Comparison of ENCODE assay signal across 17 cellular contexts in the genomic region with DNA sequence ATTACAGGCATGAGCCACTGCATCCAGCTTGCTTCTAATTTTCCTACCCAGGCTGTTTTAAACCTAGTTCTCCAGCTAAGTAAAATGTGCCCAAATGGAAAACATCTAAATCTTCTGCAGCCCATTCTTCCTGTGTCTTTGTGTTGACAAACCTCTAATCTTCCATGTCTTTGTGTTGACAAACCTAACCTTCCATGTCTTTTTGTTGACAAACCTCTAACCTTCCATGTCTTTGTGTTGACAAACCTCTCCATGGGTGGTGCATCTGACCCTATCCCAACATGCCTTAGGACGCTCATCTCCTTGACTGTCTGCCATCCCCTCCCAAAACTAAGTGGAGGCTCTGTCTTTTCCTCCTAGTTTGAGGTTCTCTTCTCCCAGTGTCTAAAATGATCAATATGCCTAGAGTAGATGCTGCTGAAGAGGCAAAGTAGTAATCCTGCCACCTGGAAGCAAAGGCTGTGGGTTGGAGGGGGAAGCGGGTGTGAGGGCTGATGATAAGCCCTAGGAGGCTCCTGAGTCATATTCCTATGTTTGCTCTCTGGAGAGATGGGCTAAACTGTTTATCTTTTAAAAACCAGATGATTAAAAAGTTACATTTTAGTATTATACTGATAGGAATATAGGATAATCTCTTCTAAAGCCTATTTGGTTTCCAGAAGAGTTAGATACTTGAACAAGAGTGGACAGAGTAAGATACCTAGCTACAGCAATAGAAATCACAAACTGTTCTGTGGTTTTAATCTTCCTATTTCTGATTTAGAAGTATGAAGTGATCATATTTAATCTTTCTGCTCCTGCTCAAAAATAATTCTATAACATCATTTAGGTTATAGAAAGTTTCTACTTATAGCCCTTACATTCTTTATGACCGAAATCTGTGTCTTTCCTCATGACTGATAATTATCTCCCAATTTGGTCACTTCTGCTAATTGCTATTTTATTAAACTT. TPM values are rescaled to one million over a fixed set of nuclear protein-coding genes. Genes with fewer than 3 reads are reported as not detected.
DNase-seq lines count a peak whose midpoint lies in the region; ATAC-seq and TF ChIP-seq lines count a peak whose summit lies in the region.
"Had no signal": no experiment of that assay in that cellular context is flagged by ENCODE, and none has a peak within 500 bp of the region (broad histone marks: within the 10 kb centered on the region; RNA-seq: fewer than 3 reads in every experiment).

No MANE protein-coding gene starts in this region.

- H3K27me3 Mint-ChIP-seq in CD4-positive, CD25-positive, alpha-beta regulatory T cell: no peaks in the 10 kb centered on the region
- no peaks in the 10 kb centered on the region for H3K27me3 Mint-ChIP-seq in activated T-helper 2 cell treated with anti-CD3 and anti-CD28 coated beads, Interferon-gamma antibody, Interleukin-2, Interleukin-4, amounts not matched to agents 10 μg/mL and 5 μg/mL and 100 μg/mL, durations not matched to agents 14 hours and 24 hours and 36 hours (ENCODE audit: low read depth)
- no peaks in the 10 kb centered on the region for H3K27me3 Mint-ChIP-seq in nephron progenitor cell (ENCODE audit: low read depth, poor library complexity)
- H3K27me3 Mint-ChIP-seq: T-cell had no signal

- no peaks in the 10 kb centered on the region for H3K4me1 ChIP-seq in CD4-positive, CD25-positive, alpha-beta regulatory T cell (ENCODE audit: control insufficient read depth, insufficient read depth, low read length, poor library complexity, severe bottlenecking)
- H3K4me1 ChIP-seq in HUES48 (ENCODE audit: control insufficient read depth, insufficient read depth, low read length) (no peaks in the 10 kb centered on the region), BE2C (peaks cover 10% of the 10 kb centered on the region)

- H3K9ac ChIP-seq in HUES48 (ENCODE audit: low read depth, low read length): no peak overlapping the region

- peaks cover 5 to 11% (median 8%) of the 10 kb centered on the region in 4 donors for H3K4me1 Mint-ChIP-seq in CD4-positive, CD25-positive, alpha-beta regulatory T cell
- peaks cover 33% of the 10 kb centered on the region for H3K4me1 Mint-ChIP-seq in activated T-helper 2 cell treated with anti-CD3 and anti-CD28 coated beads, Interferon-gamma antibody, Interleukin-2, Interleukin-4, amounts not matched to agents 10 μg/mL and 5 μg/mL and 100 μg/mL, durations not matched to agents 14 hours and 24 hours and 36 hours (ENCODE audit: low read depth)
- H3K4me1 Mint-ChIP-seq in nephron progenitor cell: peaks cover 29% of the 10 kb centered on the region

- no peaks in the 10 kb centered on the region for H3K27me3 ChIP-seq in CD4-positive, CD25-positive, alpha-beta regulatory T cell (ENCODE audit: control insufficient read depth, insufficient read depth, low read length)
- H3K27me3 ChIP-seq in HUES48 (ENCODE audit: control insufficient read depth, insufficient read depth, low read length) (no peaks in the 10 kb centered on the region), BE2C (no peaks in the 10 kb centered on the region)
- H3K27me3 ChIP-seq: esophagus squamous epithelium, left lung, right atrium auricular region, testis had no signal

- no peaks in the 10 kb centered on the region for H3K9me3 ChIP-seq in CD4-positive, CD25-positive, alpha-beta regulatory T cell (ENCODE audit: control insufficient read depth in 2 of 2, low read length in 2 of 2)
- H3K9me3 ChIP-seq in HUES48 (ENCODE audit: control insufficient read depth, insufficient read depth, low read length) (no peaks in the 10 kb centered on the region), BE2C (no peaks in the 10 kb centered on the region)
- H3K9me3 ChIP-seq: esophagus squamous epithelium, left lung, right atrium auricular region, testis had no signal

- no peak overlapping the region for H3K4me3 ChIP-seq in CD4-positive, CD25-positive, alpha-beta regulatory T cell (ENCODE audit: low read depth, low read length)
- H3K4me3 ChIP-seq in HUES48 (ENCODE audit: low read depth, low read length) (no peak overlapping the region), BE2C (ENCODE audit: low read depth, low read length) (no peak overlapping the region)
- H3K4me3 ChIP-seq: esophagus squamous epithelium, left lung, right atrium auricular region, testis had no signal

- H3K27ac ChIP-seq in CD4-positive, CD25-positive, alpha-beta regulatory T cell (ENCODE audit: insufficient read depth, low read length, poor library complexity, severe bottlenecking): no peak overlapping the region
- peak overlapping the region; percentile 44 for H3K27ac ChIP-seq in HUES48 (ENCODE audit: low read depth, low read length)
- H3K27ac ChIP-seq: esophagus squamous epithelium, left lung, right atrium auricular region, testis had no signal

- H3K4me3 Mint-ChIP-seq in CD4-positive, CD25-positive, alpha-beta regulatory T cell: peak overlapping the region in 2 of 4 donors; percentile 16 to 39
- no peak overlapping the region for H3K4me3 Mint-ChIP-seq in activated T-helper 2 cell treated with anti-CD3 and anti-CD28 coated beads, Interferon-gamma antibody, Interleukin-2, Interleukin-4, amounts not matched to agents 10 μg/mL and 5 μg/mL and 100 μg/mL, durations not matched to agents 14 hours and 24 hours and 36 hours (ENCODE audit: low read depth)
- H3K4me3 Mint-ChIP-seq in nephron progenitor cell: no peak overlapping the region
- H3K4me3 Mint-ChIP-seq: T-cell had no signal

- H3K36me3 ChIP-seq in CD4-positive, CD25-positive, alpha-beta regulatory T cell (ENCODE audit: control insufficient read depth, insufficient read depth, low read length): peaks cover 8% of the 10 kb centered on the region
- H3K36me3 ChIP-seq in HUES48 (ENCODE audit: control insufficient read depth, insufficient read depth, low read length): peaks cover 90% of the 10 kb centered on the region
- peaks cover 31% of the 10 kb centered on the region for H3K36me3 ChIP-seq in BE2C

- intact Hi-C loops in activated T-helper 2 cell treated with anti-CD3 and anti-CD28 coated beads, Interferon-gamma antibody, Interleukin-2, Interleukin-4, amounts not matched to agents 10 μg/mL and 5 μg/mL and 100 μg/mL, durations not matched to agents 14 hours and 24 hours and 36 hours (cut with micrococcal nuclease): no loop called here
- intact Hi-C loops in head of caudate nucleus (cut with DNase I): loop anchor here (5.0 kb wide), 1 partner anchor 92 kb away; the partner anchor contains the start of gene FADS3

- TF ChIP-seq CTCF in nephron progenitor cell (IDR thresholded peaks at IDR 0.05) (no peak), BE2C (IDR thresholded peaks at IDR 0.05; ENCODE audit: low read depth, low read length) (no peak)

- ATAC-seq in CD4-positive, CD25-positive, alpha-beta regulatory T cell (ENCODE audit: low read depth in 2 of 2): no peak
- ATAC-seq: left lung, T-cell had no signal

- DNase-seq in CD4-positive, CD25-positive, alpha-beta regulatory T cell: no peak
- DNase-seq in activated T-helper 2 cell treated with anti-CD3 and anti-CD28 coated beads, Interferon-gamma antibody, Interleukin-2, Interleukin-4, amounts not matched to agents 10 μg/mL and 5 μg/mL and 100 μg/mL, durations not matched to agents 14 hours and 24 hours and 36 hours (ENCODE audit: low spot score): no peak
- DNase-seq in nephron progenitor cell (no peak), MV-4-11 (lab: John Stamatoyannopoulos, UW) (no peak), BE2C (no peak), head of caudate nucleus (no peak)
- DNase-seq: activated CD4-positive, CD25-positive, alpha-beta regulatory T cell; amygdala; esophagus squamous epithelium; Kasumi-1; left lung; NCI-H1092 treated with DMSO at 0.1 percent for 48 hours; SHP77 treated with DMSO at 0.1 percent for 48 hours; T-cell; testis had no signal

- H3K9me3 Mint-ChIP-seq in CD4-positive, CD25-positive, alpha-beta regulatory T cell: no peaks in the 10 kb centered on the region
- H3K9me3 Mint-ChIP-seq in activated T-helper 2 cell treated with anti-CD3 and anti-CD28 coated beads, Interferon-gamma antibody, Interleukin-2, Interleukin-4, amounts not matched to agents 10 μg/mL and 5 μg/mL and 100 μg/mL, durations not matched to agents 14 hours and 24 hours and 36 hours: no peaks in the 10 kb centered on the region
- no peaks in the 10 kb centered on the region for H3K9me3 Mint-ChIP-seq in nephron progenitor cell
- H3K9me3 Mint-ChIP-seq: T-cell had no signal

- peak overlapping the region in 2 of 3 donors; percentile 43 to 58 for H3K27ac Mint-ChIP-seq in CD4-positive, CD25-positive, alpha-beta regulatory T cell
- H3K27ac Mint-ChIP-seq in activated T-helper 2 cell treated with anti-CD3 and anti-CD28 coated beads, Interferon-gamma antibody, Interleukin-2, Interleukin-4, amounts not matched to agents 10 μg/mL and 5 μg/mL and 100 μg/mL, durations not matched to agents 14 hours and 24 hours and 36 hours: peak overlapping the region; percentile 36
- peak overlapping the region; percentile 92 for H3K27ac Mint-ChIP-seq in nephron progenitor cell
- H3K27ac Mint-ChIP-seq: T-cell had no signal

- H3K36me3 Mint-ChIP-seq in CD4-positive, CD25-positive, alpha-beta regulatory T cell: peaks cover 22% of the 10 kb centered on the region
- H3K36me3 Mint-ChIP-seq in activated T-helper 2 cell treated with anti-CD3 and anti-CD28 coated beads, Interferon-gamma antibody, Interleukin-2, Interleukin-4, amounts not matched to agents 10 μg/mL and 5 μg/mL and 100 μg/mL, durations not matched to agents 14 hours and 24 hours and 36 hours (ENCODE audit: low read depth): peaks cover 83% of the 10 kb centered on the region
- H3K36me3 Mint-ChIP-seq in nephron progenitor cell (ENCODE audit: low read depth): peaks cover 73% of the 10 kb centered on the region

RNA-seq across cellular contexts. Expression of gene FEN1, which starts 7.9 kb away (rescaled TPM):
- 13.2 TPM for total RNA-seq in CD4-positive, CD25-positive, alpha-beta regulatory T cell
- 10 to 100 TPM; 19.4 to 24.5 (median 22.2) TPM for polyA plus RNA-seq in CD4-positive, CD25-positive, alpha-beta regulatory T cell
- 130 and 131 TPM in 2 replicates for total RNA-seq in activated T-helper 2 cell treated with anti-CD3 and anti-CD28 coated beads, Interferon-gamma antibody, Interleukin-2, Interleukin-4, amounts not matched to agents 10 μg/mL and 5 μg/mL and 100 μg/mL, durations not matched to agents 14 hours and 24 hours and 36 hours
- 58.3 TPM for polyA plus RNA-seq in BE2C (2012; ENCODE audit: insufficient read depth, insufficient read length, low read depth)

RNA-seq across cellular contexts. Expression of gene TMEM258, which starts 8.2 kb away (rescaled TPM):
- 71.7 TPM for total RNA-seq in CD4-positive, CD25-positive, alpha-beta regulatory T cell
- 100 to 1,000 TPM; 207 to 283 (median 238) TPM for polyA plus RNA-seq in CD4-positive, CD25-positive, alpha-beta regulatory T cell
- 187 and 192 TPM in 2 replicates for total RNA-seq in activated T-helper 2 cell treated with anti-CD3 and anti-CD28 coated beads, Interferon-gamma antibody, Interleukin-2, Interleukin-4, amounts not matched to agents 10 μg/mL and 5 μg/mL and 100 μg/mL, durations not matched to agents 14 hours and 24 hours and 36 hours
- polyA plus RNA-seq in BE2C (2012; ENCODE audit: insufficient read depth, insufficient read length, low read depth): 262 TPM

RNA-seq across cellular contexts. Expression of gene FADS1, which starts 16.2 kb away (rescaled TPM):
- 9.1 TPM for total RNA-seq in CD4-positive, CD25-positive, alpha-beta regulatory T cell
- polyA plus RNA-seq in CD4-positive, CD25-positive, alpha-beta regulatory T cell: 1 to 10 TPM in 1 of 4 donors, under 1 TPM in 1, not detected in 2; 0.35 to 3.1 TPM
- total RNA-seq in activated T-helper 2 cell treated with anti-CD3 and anti-CD28 coated beads, Interferon-gamma antibody, Interleukin-2, Interleukin-4, amounts not matched to agents 10 μg/mL and 5 μg/mL and 100 μg/mL, durations not matched to agents 14 hours and 24 hours and 36 hours: 114 and 116 TPM in 2 replicates
- 29.5 TPM for polyA plus RNA-seq in BE2C (2012; ENCODE audit: insufficient read depth, insufficient read length, low read depth)

RNA-seq across cellular contexts. Expression of gene FADS2, which starts 27.5 kb away (rescaled TPM):
- 19.7 TPM for total RNA-seq in CD4-positive, CD25-positive, alpha-beta regulatory T cell
- 10 to 100 TPM in 1 of 4 donors, under 1 TPM in 2, not detected in 1; 0.23 to 13.6 (median 0.65) TPM for polyA plus RNA-seq in CD4-positive, CD25-positive, alpha-beta regulatory T cell
- total RNA-seq in activated T-helper 2 cell treated with anti-CD3 and anti-CD28 coated beads, Interferon-gamma antibody, Interleukin-2, Interleukin-4, amounts not matched to agents 10 μg/mL and 5 μg/mL and 100 μg/mL, durations not matched to agents 14 hours and 24 hours and 36 hours: 366 and 381 TPM in 2 replicates
- polyA plus RNA-seq in BE2C (2012; ENCODE audit: insufficient read depth, insufficient read length, low read depth): 54.5 TPM

RNA-seq across cellular contexts. Expression of gene MYRF, which starts 48.2 kb away (rescaled TPM):
- total RNA-seq in CD4-positive, CD25-positive, alpha-beta regulatory T cell: 0.30 TPM
- under 1 TPM in 2 of 4 donors, not detected in 2; 0.20 to 0.74 TPM for polyA plus RNA-seq in CD4-positive, CD25-positive, alpha-beta regulatory T cell
- 1.8 and 2.6 TPM in 2 replicates for total RNA-seq in activated T-helper 2 cell treated with anti-CD3 and anti-CD28 coated beads, Interferon-gamma antibody, Interleukin-2, Interleukin-4, amounts not matched to agents 10 μg/mL and 5 μg/mL and 100 μg/mL, durations not matched to agents 14 hours and 24 hours and 36 hours
- polyA plus RNA-seq in BE2C (2012; ENCODE audit: insufficient read depth, insufficient read length, low read depth): 6.3 TPM

Comparison
In these comparisons a context has a peak if more than half of its experiments do, and no peak if none do; other contexts are left out.
1. H3K27ac Mint-ChIP-seq: peak in every context shown above with its lines; median percentile 92 in nephron progenitor cell; 50 in CD4-positive, CD25-positive, alpha-beta regulatory T cell; 36 in activated T-helper 2 cell treated with anti-CD3 and anti-CD28 coated beads, Interferon-gamma antibody, Interleukin-2, Interleukin-4, amounts not matched to agents 10 μg/mL and 5 μg/mL and 100 μg/mL, durations not matched to agents 14 hours and 24 hours and 36 hours.
2. RNA of gene FADS1, which starts 16.2 kb away (total RNA-seq): 114 to 116 TPM in activated T-helper 2 cell treated with anti-CD3 and anti-CD28 coated beads, Interferon-gamma antibody, Interleukin-2, Interleukin-4, amounts not matched to agents 10 μg/mL and 5 μg/mL and 100 μg/mL, durations not matched to agents 14 hours and 24 hours and 36 hours; 9.1 TPM in CD4-positive, CD25-positive, alpha-beta regulatory T cell (single experiment); every median in the first group is over 10 times any median in the second.